ENCODE assay signal across 31 cellular contexts in the genomic region with DNA sequence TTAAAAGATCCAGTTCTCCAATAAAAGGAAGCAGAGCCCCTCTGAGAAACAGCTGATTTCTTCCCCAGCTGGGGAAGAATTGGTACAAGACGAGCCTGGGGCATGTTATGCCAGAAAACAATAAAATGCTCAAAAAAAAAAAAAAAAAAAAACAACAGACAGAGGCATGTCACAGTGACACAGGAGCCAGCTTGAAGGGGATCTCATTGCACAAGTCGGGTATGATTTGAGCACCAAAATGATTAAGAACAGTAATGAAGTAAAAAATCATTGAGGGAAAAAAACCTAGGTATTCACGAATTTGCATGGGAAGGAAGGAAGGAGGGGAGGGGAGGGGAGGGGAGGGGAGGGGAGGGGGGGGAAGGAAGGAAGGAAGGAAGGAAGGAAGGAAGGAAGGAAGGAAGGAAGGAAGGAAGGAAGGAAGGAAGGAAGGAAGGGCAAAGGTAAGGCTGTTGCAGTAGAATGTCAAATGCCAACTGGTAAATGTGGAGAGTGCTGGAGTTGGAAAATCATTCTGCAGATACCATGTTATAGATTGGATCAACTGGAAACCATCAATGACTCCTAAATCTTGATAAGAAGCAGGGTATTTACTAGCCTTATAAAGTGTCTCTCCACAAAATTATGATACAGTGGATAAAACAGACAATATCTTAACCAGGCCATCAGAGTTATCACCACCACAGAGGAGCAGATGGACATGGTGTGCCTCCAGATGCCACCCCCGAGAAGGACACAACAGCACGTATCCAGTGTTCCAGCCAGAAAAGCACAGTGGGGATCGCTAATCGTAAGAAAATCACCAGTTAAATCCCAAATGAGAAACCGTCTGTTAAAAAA. TPM values are rescaled to one million over a fixed set of nuclear protein-coding genes. Genes with fewer than 3 reads are reported as not detected.
DNase-seq lines count a peak whose midpoint lies in the region; ATAC-seq, FAIRE-seq and TF ChIP-seq lines count a peak whose summit lies in the region.
"Had no signal": no experiment of that assay in that cellular context is flagged by ENCODE, and none has a peak within 500 bp of the region (broad histone marks: within the 10 kb centered on the region; RNA-seq: fewer than 3 reads in every experiment).

No MANE protein-coding gene starts in this region.

- no TSS peak for BruUV-seq in HepG2 (replicated peaks; lab: Mats Ljungman, UMichigan)

- DNase-seq in HepG2 (ENCODE audit: low spot score), result no peak
- DNase-seq in right lobe of liver, result no peak
- DNase-seq in NCI-H2171 treated with DMSO at 0.1 percent for 48 hours (lab: John Stamatoyannopoulos, UW), result peak; percentile 45
- DNase-seq in WTC11 (ENCODE audit: low spot score), result no peak
- DNase-seq in glutamatergic neuron, result no peak
- DNase-seq in NCI-H1436 treated with DMSO at 0.1 percent for 48 hours (lab: John Stamatoyannopoulos, UW), result no peak
- DNase-seq in HCEC 1CT, result no peak
- DNase-seq: ACHN; BE2C; C1 segment of cervical spinal cord; CD4-positive, alpha-beta memory T cell; CD4-positive, CD25-positive, alpha-beta regulatory T cell; CD8-positive, alpha-beta memory T cell; COR-L47; DMS 273 treated with DMSO at 0.1 percent for 48 hours; DMS153; DMS53; DMS79; DND-41; EL; GDM1 had no signal

- peak overlapping the region; percentile 11; the same call in 1 of the 2 replicates for H3K27ac Mint-ChIP-seq in WTC11
- peak overlapping the region; percentile 10 for H3K27ac Mint-ChIP-seq in glutamatergic neuron (ENCODE audit: unreplicated experiment)
- H3K27ac Mint-ChIP-seq: CD14-positive monocyte; CD4-positive, alpha-beta memory T cell; CD4-positive, CD25-positive, alpha-beta regulatory T cell; CD8-positive, alpha-beta memory T cell had no signal

- H3K27me3 ChIP-seq in HepG2 (ENCODE audit: control insufficient read depth in 1 of 2, insufficient read depth in 2 of 2, low read length in 2 of 2) (peaks cover 0 to 3% of the 10 kb centered on the region in 2 experiments; a peak in 2 of 5 replicates), right lobe of liver (no peaks in the 10 kb centered on the region)
- H3K27me3 ChIP-seq: BLaER1 had no signal

- H3K4me3 Mint-ChIP-seq in WTC11 (no peak overlapping the region), glutamatergic neuron (ENCODE audit: unreplicated experiment) (no peak overlapping the region)
- H3K4me3 Mint-ChIP-seq: CD14-positive monocyte; CD4-positive, alpha-beta memory T cell; CD4-positive, CD25-positive, alpha-beta regulatory T cell; CD8-positive, alpha-beta memory T cell had no signal

- H4K20me1 ChIP-seq in HepG2 (ENCODE audit: insufficient read depth, low read length), result no peaks in the 10 kb centered on the region
- H4K20me1 ChIP-seq: BLaER1 had no signal

- TF ChIP-seq CTCF in HepG2 (CRISPR knock-in tag; IDR thresholded peaks at IDR 0.05), result no peak
- TF ChIP-seq CTCF in right lobe of liver (IDR thresholded peaks at IDR 0.05), result no peak
- TF ChIP-seq CTCF in WTC11 (IDR thresholded peaks at IDR 0.05), result no peak
- TF ChIP-seq CTCF in glutamatergic neuron (IDR thresholded peaks at IDR 0.05; ENCODE audit: partially characterized antibody, unreplicated experiment), result no peak

- H3K4me3 ChIP-seq in HepG2 (replicated peaks in 1 of 3; ENCODE audit: insufficient read depth in 1 of 3, low read depth in 2 of 3, low read length in 3 of 3) (no peak overlapping the region), right lobe of liver (no peak overlapping the region)
- H3K4me3 ChIP-seq: A549, BLaER1, GM12878 had no signal

- ATAC-seq in HepG2 (no peak), right lobe of liver (no peak), WTC11 (no peak), HG03378 (IDR thresholded peaks at IDR 0.05; ENCODE audit: unreplicated experiment) (no peak)
- ATAC-seq: A549, GM12878 had no signal

- no peak for TF ChIP-seq RAD21 in HepG2 (CRISPR knock-in tag; IDR thresholded peaks at IDR 0.05)

- CTCF ChIA-PET in HepG2 (lab: Yijun Ruan, JAX; ENCODE audit: low intra/inter-chr PET ratio, low total read pairs) (no interaction called here), WTC11 (lab: Charles Lee) (no interaction called here)

- no peak overlapping the region for H3K4me2 ChIP-seq in HepG2 (ENCODE audit: low read depth, low read length)
- H3K4me2 ChIP-seq: A549, BLaER1 had no signal

- H3K27ac ChIP-seq in HepG2 (ENCODE audit: extremely low read length, insufficient read depth, low read length) (no peak overlapping the region), right lobe of liver (no peak overlapping the region)
- H3K27ac ChIP-seq: 22Rv1, A549, BLaER1 had no signal

- in situ Hi-C loops in HepG2 (cut with HindIII; ENCODE audit: extremely low pct_ligation_motif_present, low pct_unique_long_range_greater_than_20kb), result no loop called here

- intact Hi-C loops in HepG2 (cut with micrococcal nuclease; ENCODE audit: unreplicated experiment) (no loop called here), right lobe of liver (cut with DNase I) (loop anchor here in 1 of 2 donors (10.0 kb wide), 1 partner anchor 186 kb away; no protein-coding TSS in a partner anchor)

- TF ChIP-seq EP300 in HepG2 (IDR thresholded peaks at IDR 0.05; ENCODE audit: low read depth in 2 of 2, low read length in 2 of 2) (no peak), HepG2 (CRISPR knock-in tag; IDR thresholded peaks at IDR 0.05; ENCODE audit: borderline replicate concordance) (no peak)

- WGBS in HepG2 (ENCODE audit: low lambda C conversion rate), result 18% methylated on average over 8 of the region's 8 CpGs
- 78% methylated on average over 8 of the region's 8 CpGs for WGBS in right lobe of liver (ENCODE audit: insufficient coverage, low coverage, low lambda C conversion rate, missing lambda C conversion rate)

- TF ChIP-seq POLR2A in HepG2 (IDR thresholded peaks at IDR 0.05; ENCODE audit: insufficient read depth in 1 of 2, low read depth in 2 of 2, low read length in 2 of 2) (no peak), right lobe of liver (IDR thresholded peaks at IDR 0.05) (no peak)

- no peak overlapping the region for H2AFZ ChIP-seq in HepG2 (ENCODE audit: low read length)

- no peak for FAIRE-seq in HepG2 (lab: Jason Lieb, UNC)
- FAIRE-seq: A549, GM12878, GM12892, GM18507 had no signal

- H3K36me3 ChIP-seq in HepG2 (replicated peaks in 1 of 2; ENCODE audit: control insufficient read depth in 1 of 2, insufficient read depth in 2 of 2, low read length in 2 of 2) (no peaks in the 10 kb centered on the region), right lobe of liver (no peaks in the 10 kb centered on the region)
- H3K36me3 ChIP-seq: BE2C, BLaER1 had no signal

- no peaks in the 10 kb centered on the region for H3K27me3 Mint-ChIP-seq in WTC11 (ENCODE audit: low read depth)
- H3K27me3 Mint-ChIP-seq in glutamatergic neuron (ENCODE audit: unreplicated experiment), result peaks cover 1% of the 10 kb centered on the region

- no peaks in the 10 kb centered on the region for H3K9me3 ChIP-seq in HepG2 (ENCODE audit: low read length)
- H3K9me3 ChIP-seq in right lobe of liver, result no peaks in the 10 kb centered on the region
- H3K9me3 ChIP-seq: A549, BE2C, BLaER1 had no signal

- H3K9me3 Mint-ChIP-seq in WTC11, result no peaks in the 10 kb centered on the region
- H3K9me3 Mint-ChIP-seq in glutamatergic neuron (ENCODE audit: unreplicated experiment), result peaks cover 3% of the 10 kb centered on the region

- POLR2A ChIA-PET in HepG2 (lab: Yijun Ruan, JAX), result no interaction called here
- POLR2A ChIA-PET in WTC11 (lab: Charles Lee), result no interaction called here

- H3K4me1 Mint-ChIP-seq in WTC11 (peaks cover 64% of the 10 kb centered on the region), glutamatergic neuron (ENCODE audit: low read depth, unreplicated experiment) (peaks cover 7% of the 10 kb centered on the region)
- H3K4me1 Mint-ChIP-seq: CD14-positive monocyte; CD4-positive, alpha-beta memory T cell; CD8-positive, alpha-beta memory T cell had no signal

- H3K36me3 Mint-ChIP-seq in WTC11, result no peaks in the 10 kb centered on the region
- no peaks in the 10 kb centered on the region for H3K36me3 Mint-ChIP-seq in glutamatergic neuron (ENCODE audit: unreplicated experiment)
- H3K36me3 Mint-ChIP-seq: CD14-positive monocyte; CD4-positive, alpha-beta memory T cell; CD4-positive, CD25-positive, alpha-beta regulatory T cell; CD8-positive, alpha-beta memory T cell had no signal

- H3K9ac ChIP-seq in HepG2 (ENCODE audit: insufficient read depth, low read depth, low read length), result no peak overlapping the region
- H3K9ac ChIP-seq: BLaER1 had no signal

- H3K4me1 ChIP-seq in HepG2 (ENCODE audit: insufficient read depth, low read length), result no peaks in the 10 kb centered on the region
- no peaks in the 10 kb centered on the region for H3K4me1 ChIP-seq in right lobe of liver
- H3K4me1 ChIP-seq: A549, BE2C, BLaER1 had no signal

- H3K79me2 ChIP-seq in HepG2 (ENCODE audit: insufficient read depth, low read length), result no peaks in the 10 kb centered on the region

TF ChIP-seq in HepG2, 621 proteins besides CTCF, POLR2A, EP300 and RAD21 (continues in another document):
- TF ChIP-seq POLR2G (IDR thresholded peaks at IDR 0.05; ENCODE audit: low read depth, low read length), result no peak

RNA-seq across cellular contexts. Expression of a gene that starts 7.2 kb away (rescaled TPM):
- total RNA-seq in HepG2 (2016; rRNA removed; fragmentation: Illumina TruSeq; extraction: Trizol) (not detected in 2 replicates), right lobe of liver (1 to 10 TPM; 2.3 to 4.2 (median 3.8) TPM), WTC11 (2021) (20.4 to 26.7 TPM (median 21.0 TPM) in 3 replicates), glutamatergic neuron (ENCODE audit: unreplicated experiment) (0.32 TPM)
- not detected in 2 replicates for total RNA-seq in HepG2 (2016; cell fraction: cytosol; rRNA removed; fragmentation: Illumina TruSeq; extraction: Trizol; ENCODE audit: low read depth)
- total RNA-seq in HepG2 (2016; cell fraction: insoluble cytoplasmic fraction; rRNA removed; fragmentation: Illumina TruSeq; extraction: Trizol), result not detected in 2 replicates
- total RNA-seq in HepG2 (2016; cell fraction: membrane; rRNA removed; fragmentation: Illumina TruSeq; extraction: Trizol), result not detected in 2 replicates
- total RNA-seq in HepG2 (2016; cell fraction: nucleus; rRNA removed; fragmentation: Illumina TruSeq; extraction: Trizol), result not detected in 2 replicates
- not detected in 2 replicates for polyA plus RNA-seq in HepG2 (2011; rRNA removed)
- 0.04 and 0.09 TPM in 2 replicates for polyA plus RNA-seq in HepG2 (2011; cell fraction: cytosol; rRNA removed)
- 0.06 and 0.09 TPM in 2 replicates for polyA plus RNA-seq in HepG2 (2011; cell fraction: nucleus; rRNA removed)
- not detected in 2 replicates for polyA plus RNA-seq in HepG2 (2012)
- not detected in 2 replicates for polyA plus RNA-seq in HepG2 (2016; cell fraction: cytosol; fragmentation: Illumina TruSeq; extraction: Trizol; ENCODE audit: low read depth)
- 0.09 TPM in 1 of 2 replicates, not detected in the other for polyA plus RNA-seq in HepG2 (2016; cell fraction: insoluble cytoplasmic fraction; fragmentation: Illumina TruSeq; extraction: Trizol; ENCODE audit: low read depth)
- not detected in 2 replicates for polyA plus RNA-seq in HepG2 (2016; cell fraction: membrane; fragmentation: Illumina TruSeq; extraction: Trizol; ENCODE audit: low read depth)
- polyA plus RNA-seq in HepG2 (2016; cell fraction: nucleus; fragmentation: Illumina TruSeq; extraction: Trizol; ENCODE audit: insufficient read depth, low read depth), result not detected in 2 replicates
- not detected in 2 replicates for polyA minus RNA-seq in HepG2 (2011; rRNA and poly(A)+ RNA removed; ENCODE audit: low replicate concordance)
- polyA minus RNA-seq in HepG2 (2011; cell fraction: cytosol; rRNA and poly(A)+ RNA removed), result not detected in 2 replicates
- polyA minus RNA-seq in HepG2 (2011; cell fraction: nucleus; rRNA and poly(A)+ RNA removed), result not detected in 2 replicates
- total RNA-seq: A172; CD4-positive, alpha-beta memory T cell; CD4-positive, CD25-positive, alpha-beta regulatory T cell; CD8-positive, alpha-beta memory T cell; G401 had no signal
- polyA plus RNA-seq: CD14-positive monocyte; CD4-positive, alpha-beta memory T cell; CD4-positive, CD25-positive, alpha-beta regulatory T cell; CD8-positive, alpha-beta memory T cell; GM12878 had no signal
